ENCODE assay signal across 8 cellular contexts in the genomic region with DNA sequence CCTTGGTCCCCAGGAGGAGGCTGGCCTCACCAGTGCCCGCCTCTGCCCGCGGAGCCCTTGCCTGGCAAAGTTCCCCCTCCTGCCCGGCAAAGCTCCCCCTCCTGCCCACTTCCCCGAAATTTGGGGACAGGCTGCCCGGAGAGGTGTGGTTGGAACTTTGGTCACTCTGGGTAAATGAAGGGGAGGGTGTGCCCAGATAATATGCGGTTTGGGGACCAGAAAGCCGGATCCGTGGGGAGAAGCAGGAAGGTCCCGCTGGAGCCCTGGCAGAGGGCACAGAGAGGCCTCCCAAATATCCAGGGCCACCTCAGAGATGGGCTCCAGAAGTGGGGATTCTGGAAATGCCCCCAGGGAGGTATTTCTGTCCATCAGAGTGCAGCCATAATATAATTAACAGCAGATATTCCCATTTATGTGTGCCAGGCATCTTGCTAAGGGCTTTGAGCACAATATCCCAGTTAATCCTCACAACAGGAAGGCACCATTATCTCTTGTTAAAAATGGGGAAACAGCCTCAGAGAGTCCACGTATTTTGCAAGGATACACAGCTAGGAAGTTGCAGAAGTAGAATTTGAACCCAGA. TPM values are rescaled to one million over a fixed set of nuclear protein-coding genes. Genes with fewer than 3 reads are reported as not detected.
DNase-seq lines count a peak whose midpoint lies in the region; ATAC-seq, FAIRE-seq and TF ChIP-seq lines count a peak whose summit lies in the region.

No MANE protein-coding gene starts in this region.

- no peak for FAIRE-seq in H54 (lab: Jason Lieb, UNC)

- no peaks in the 10 kb centered on the region for H3K79me2 ChIP-seq in smooth muscle cell (ENCODE audit: low read depth)

- H3K4me1 Mint-ChIP-seq in WTC11 (peaks cover 45% of the 10 kb centered on the region), immature natural killer cell (peaks cover 0 to 19% of the 10 kb centered on the region in 2 donors)

- 35% methylated on average over 11 of the region's 11 CpGs for WGBS in smooth muscle cell (ENCODE audit: low lambda C conversion rate)

- peaks cover 4% of the 10 kb centered on the region for H3K4me1 ChIP-seq in smooth muscle cell (ENCODE audit: low read depth)

- TF ChIP-seq CTCF in HFF-Myc (IDR thresholded peaks at IDR 0.05; ENCODE audit: low read depth, low read length, missing control alignments) (no peak), WTC11 (IDR thresholded peaks at IDR 0.05) (no peak), smooth muscle cell (IDR thresholded peaks at IDR 0.05; ENCODE audit: borderline replicate concordance, insufficient read depth, poor library complexity, severe bottlenecking) (no peak)

- DNase-seq in HFF-Myc (ENCODE audit: extremely low read depth, low read depth), result no peak
- DNase-seq in WTC11 (ENCODE audit: low spot score), result no peak
- DNase-seq in immature natural killer cell, result no peak
- no peak for DNase-seq in smooth muscle cell (lab: John Stamatoyannopoulos, UW; ENCODE audit: unreplicated experiment)
- DNase-seq in H54 (ENCODE audit: insufficient read length, low spot score), result no peak
- DNase-seq in activated naive CD4-positive, alpha-beta T cell treated with anti-CD3 and anti-CD28 coated beads, Interleukin-2, amount 50 U/mL, for 72 hours (ENCODE audit: low spot score in 2 of 2), result no peak
- DNase-seq in islet precursor cell, result no peak
- DNase-seq in SHP77 (lab: John Stamatoyannopoulos, UW), result no peak

- H3K36me3 ChIP-seq in smooth muscle cell (ENCODE audit: low read depth), result no peaks in the 10 kb centered on the region

- CTCF ChIA-PET in WTC11 (lab: Charles Lee), result interaction anchor here (1.2 to 3.0 kb wide), 6 partner anchors 10 to 98 kb away, joined by 3 to 11 read pairs (median 6); no protein-coding TSS in a partner anchor

- H3K27ac Mint-ChIP-seq in WTC11 (no peak overlapping the region), immature natural killer cell (no peak overlapping the region)
- H3K27ac Mint-ChIP-seq in activated naive CD4-positive, alpha-beta T cell treated with anti-CD3 and anti-CD28 coated beads, Interleukin-2, amount 50 U/mL, for 72 hours, result no peak overlapping the region

- H3K4me3 ChIP-seq in HFF-Myc (replicated peaks; ENCODE audit: low read depth, low read length) (peak overlapping the region; percentile 85), smooth muscle cell (peak overlapping the region; percentile 54)

- H3K9ac ChIP-seq in smooth muscle cell (ENCODE audit: low read depth), result no peak overlapping the region

- H3K9me3 ChIP-seq in smooth muscle cell (replicated peaks; ENCODE audit: low read depth), result no peaks in the 10 kb centered on the region

- no peaks in the 10 kb centered on the region for H3F3A ChIP-seq in smooth muscle cell (ENCODE audit: low read depth)

- no peak overlapping the region for H3K27ac ChIP-seq in smooth muscle cell (ENCODE audit: low read depth)

- H3K36me3 Mint-ChIP-seq in WTC11, result no peaks in the 10 kb centered on the region
- H3K36me3 Mint-ChIP-seq in immature natural killer cell, result no peaks in the 10 kb centered on the region
- no peaks in the 10 kb centered on the region for H3K36me3 Mint-ChIP-seq in activated naive CD4-positive, alpha-beta T cell treated with anti-CD3 and anti-CD28 coated beads, Interleukin-2, amount 50 U/mL, for 72 hours

- ATAC-seq in WTC11, result no peak
- ATAC-seq in activated naive CD4-positive, alpha-beta T cell treated with anti-CD3 and anti-CD28 coated beads, Interleukin-2, amount 50 U/mL, for 72 hours, result no peak

- no peak overlapping the region for H2AFZ ChIP-seq in smooth muscle cell (ENCODE audit: low read depth)

- POLR2A ChIA-PET in WTC11 (lab: Charles Lee), result interaction anchor here (1.3 kb wide), 1 partner anchor 10 kb away, joined by 3 read pairs; no protein-coding TSS in a partner anchor

- H3K9me3 Mint-ChIP-seq in WTC11 (no peaks in the 10 kb centered on the region), immature natural killer cell (no peaks in the 10 kb centered on the region)
- no peaks in the 10 kb centered on the region for H3K9me3 Mint-ChIP-seq in activated naive CD4-positive, alpha-beta T cell treated with anti-CD3 and anti-CD28 coated beads, Interleukin-2, amount 50 U/mL, for 72 hours

- H3K27me3 Mint-ChIP-seq in WTC11 (ENCODE audit: low read depth) (peaks cover 20% of the 10 kb centered on the region), immature natural killer cell (ENCODE audit: low read depth in 3 of 3) (peaks cover 0 to 4% (median 2%) of the 10 kb centered on the region in 3 donors)

- peaks cover 25% of the 10 kb centered on the region for H3K27me3 ChIP-seq in smooth muscle cell (ENCODE audit: low read depth)

- no peak for TF ChIP-seq POLR2A in H54 (IDR thresholded peaks at IDR 0.05; ENCODE audit: low read depth, low read length)

- no peaks in the 10 kb centered on the region for H4K20me1 ChIP-seq in smooth muscle cell (ENCODE audit: low read depth)

- H3K4me2 ChIP-seq in smooth muscle cell, result peak overlapping the region; percentile 91

- H3K4me3 Mint-ChIP-seq in WTC11 (peak overlapping the region; percentile 61), immature natural killer cell (peak overlapping the region; percentile 30 to 60 (median 54))

TF ChIP-seq in WTC11, 78 proteins besides CTCF, POLR2A, EP300 and RAD21 (continues in another document):
- TF ChIP-seq GRHL2 (CRISPR knock-in tag; IDR thresholded peaks at IDR 0.05; ENCODE audit: insufficient replicate concordance, severe bottlenecking), result no peak
- TF ChIP-seq, protein P1, sequence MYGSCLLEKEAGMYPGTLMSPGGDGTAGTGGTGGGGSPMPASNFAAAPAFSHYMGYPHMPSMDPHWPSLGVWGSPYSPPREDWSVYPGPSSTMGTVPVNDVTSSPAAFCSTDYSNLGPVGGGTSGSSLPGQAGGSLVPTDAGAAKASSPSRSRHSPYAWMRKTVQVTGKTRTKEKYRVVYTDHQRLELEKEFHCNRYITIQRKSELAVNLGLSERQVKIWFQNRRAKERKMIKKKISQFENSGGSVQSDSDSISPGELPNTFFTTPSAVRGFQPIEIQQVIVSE (CRISPR knock-in tag; IDR thresholded peaks at IDR 0.05; ENCODE audit: borderline replicate concordance), result no peak
- TF ChIP-seq, protein P2, sequence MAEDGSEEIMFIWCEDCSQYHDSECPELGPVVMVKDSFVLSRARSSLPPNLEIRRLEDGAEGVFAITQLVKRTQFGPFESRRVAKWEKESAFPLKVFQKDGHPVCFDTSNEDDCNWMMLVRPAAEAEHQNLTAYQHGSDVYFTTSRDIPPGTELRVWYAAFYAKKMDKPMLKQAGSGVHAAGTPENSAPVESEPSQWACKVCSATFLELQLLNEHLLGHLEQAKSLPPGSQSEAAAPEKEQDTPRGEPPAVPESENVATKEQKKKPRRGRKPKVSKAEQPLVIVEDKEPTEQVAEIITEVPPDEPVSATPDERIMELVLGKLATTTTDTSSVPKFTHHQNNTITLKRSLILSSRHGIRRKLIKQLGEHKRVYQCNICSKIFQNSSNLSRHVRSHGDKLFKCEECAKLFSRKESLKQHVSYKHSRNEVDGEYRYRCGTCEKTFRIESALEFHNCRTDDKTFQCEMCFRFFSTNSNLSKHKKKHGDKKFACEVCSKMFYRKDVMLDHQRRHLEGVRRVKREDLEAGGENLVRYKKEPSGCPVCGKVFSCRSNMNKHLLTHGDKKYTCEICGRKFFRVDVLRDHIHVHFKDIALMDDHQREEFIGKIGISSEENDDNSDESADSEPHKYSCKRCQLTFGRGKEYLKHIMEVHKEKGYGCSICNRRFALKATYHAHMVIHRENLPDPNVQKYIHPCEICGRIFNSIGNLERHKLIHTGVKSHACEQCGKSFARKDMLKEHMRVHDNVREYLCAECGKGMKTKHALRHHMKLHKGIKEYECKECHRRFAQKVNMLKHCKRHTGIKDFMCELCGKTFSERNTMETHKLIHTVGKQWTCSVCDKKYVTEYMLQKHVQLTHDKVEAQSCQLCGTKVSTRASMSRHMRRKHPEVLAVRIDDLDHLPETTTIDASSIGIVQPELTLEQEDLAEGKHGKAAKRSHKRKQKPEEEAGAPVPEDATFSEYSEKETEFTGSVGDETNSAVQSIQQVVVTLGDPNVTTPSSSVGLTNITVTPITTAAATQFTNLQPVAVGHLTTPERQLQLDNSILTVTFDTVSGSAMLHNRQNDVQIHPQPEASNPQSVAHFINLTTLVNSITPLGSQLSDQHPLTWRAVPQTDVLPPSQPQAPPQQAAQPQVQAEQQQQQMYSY (CRISPR knock-in tag; IDR thresholded peaks at IDR 0.05), result no peak
- TF ChIP-seq, protein P3, sequence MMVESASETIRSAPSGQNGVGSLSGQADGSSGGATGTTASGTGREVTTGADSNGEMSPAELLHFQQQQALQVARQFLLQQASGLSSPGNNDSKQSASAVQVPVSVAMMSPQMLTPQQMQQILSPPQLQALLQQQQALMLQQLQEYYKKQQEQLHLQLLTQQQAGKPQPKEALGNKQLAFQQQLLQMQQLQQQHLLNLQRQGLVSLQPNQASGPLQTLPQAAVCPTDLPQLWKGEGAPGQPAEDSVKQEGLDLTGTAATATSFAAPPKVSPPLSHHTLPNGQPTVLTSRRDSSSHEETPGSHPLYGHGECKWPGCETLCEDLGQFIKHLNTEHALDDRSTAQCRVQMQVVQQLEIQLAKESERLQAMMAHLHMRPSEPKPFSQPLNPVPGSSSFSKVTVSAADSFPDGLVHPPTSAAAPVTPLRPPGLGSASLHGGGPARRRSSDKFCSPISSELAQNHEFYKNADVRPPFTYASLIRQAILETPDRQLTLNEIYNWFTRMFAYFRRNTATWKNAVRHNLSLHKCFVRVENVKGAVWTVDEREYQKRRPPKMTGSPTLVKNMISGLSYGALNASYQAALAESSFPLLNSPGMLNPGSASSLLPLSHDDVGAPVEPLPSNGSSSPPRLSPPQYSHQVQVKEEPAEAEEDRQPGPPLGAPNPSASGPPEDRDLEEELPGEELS (CRISPR knock-in tag; IDR thresholded peaks at IDR 0.05), result no peak
- no peak for TF ChIP-seq NR3C1 (CRISPR knock-in tag; conservative IDR thresholded peaks at IDR 0.05; ENCODE audit: low read depth)
- TF ChIP-seq ZNF263 (CRISPR knock-in tag; IDR thresholded peaks at IDR 0.05; ENCODE audit: low read depth), result no peak
- TF ChIP-seq ZNF396 (CRISPR knock-in tag; IDR thresholded peaks at IDR 0.05; ENCODE audit: borderline replicate concordance), result no peak

RNA-seq across cellular contexts. Expression of a gene that starts 0.8 kb away (rescaled TPM):
- total RNA-seq in WTC11 (2021) (20.5 to 24.0 TPM (median 21.4 TPM) in 3 replicates), smooth muscle cell (1.2 and 2.9 TPM in 2 replicates)
- polyA plus RNA-seq in immature natural killer cell (1 to 10 TPM in 1 of 3 donors, under 1 TPM in 1, not detected in 1; 0.83 to 1.9 TPM), smooth muscle cell (0.87 and 3.4 TPM in 2 replicates)
- under 1 TPM in 1 of 2 donors, not detected in 1; 0.70 TPM for total RNA-seq in activated naive CD4-positive, alpha-beta T cell treated with anti-CD3 and anti-CD28 coated beads, Interleukin-2, amount 50 U/mL, for 72 hours
